In the genomic region with DNA sequence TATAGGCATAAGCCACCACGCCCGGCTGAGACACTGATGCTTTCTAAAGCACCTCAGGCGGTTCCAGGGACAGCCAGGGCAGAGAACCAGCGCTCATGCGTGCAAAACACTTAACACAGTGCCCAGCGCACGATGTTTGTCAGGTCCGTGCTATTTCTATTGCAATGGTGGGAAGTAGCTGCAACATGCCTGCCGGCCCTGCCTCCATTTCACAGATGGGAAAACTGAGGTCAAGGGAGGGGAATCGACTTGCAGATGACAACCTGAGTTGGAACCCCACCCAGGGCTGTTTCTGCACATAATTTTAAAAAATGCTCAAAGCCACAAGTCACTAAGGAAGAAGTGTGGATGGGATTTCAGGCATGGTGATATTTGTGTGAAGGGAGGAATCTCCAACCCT, we compare ENCODE assay signal across 21 cellular contexts. TPM values are rescaled to one million over a fixed set of nuclear protein-coding genes. Genes with fewer than 3 reads are reported as not detected.
A peak's percentile ranks its signal among the peaks of the same experiment; 100 is the strongest.
DNase-seq lines count a peak whose midpoint lies in the region; ATAC-seq and TF ChIP-seq lines count a peak whose summit lies in the region.
"Had no signal": no experiment of that assay in that cellular context is flagged by ENCODE, and none has a peak within 500 bp of the region (broad histone marks: within the 10 kb centered on the region; RNA-seq: fewer than 3 reads in every experiment).

No MANE protein-coding gene starts in this region.

- no peaks in the 10 kb centered on the region for H3K9me2 ChIP-seq in GM23248 (ENCODE audit: insufficient read depth)
- H3K9me2 ChIP-seq in PC-3 (replicated peaks; ENCODE audit: low read length): no peaks in the 10 kb centered on the region

- H3K27ac Mint-ChIP-seq in effector memory CD8-positive, alpha-beta T cell: no peak overlapping the region
- H3K27ac Mint-ChIP-seq: activated CD4-positive, alpha-beta T cell treated with anti-CD3 and anti-CD28 coated beads, Interleukin-2, amount 10 ng/mL, durations not matched to agents 7 days and 5 days; activated naive CD4-positive, alpha-beta T cell treated with anti-CD3 and anti-CD28 coated beads for 36 hours; CD4-positive, CD25-positive, alpha-beta regulatory T cell; dendritic cell treated with granulocyte-macrophage colony-stimulating factor and Interleukin-4, amounts not matched to agents 40 ng/mL and 50 ng/mL, for 4 days; immature natural killer cell had no signal

- H3K9ac ChIP-seq in GM23248: no peak overlapping the region
- no peak overlapping the region for H3K9ac ChIP-seq in PC-3 (ENCODE audit: low read length)
- H3K9ac ChIP-seq in fibroblast of lung (ENCODE audit: insufficient read depth, low read length): no peak overlapping the region

- TF ChIP-seq CTCF in PC-3 (conservative IDR thresholded peaks at IDR 0.05; ENCODE audit: low read depth, low read length): no peak
- TF ChIP-seq CTCF in fibroblast of lung (conservative IDR thresholded peaks at IDR 0.05 in 1 of 2, IDR thresholded peaks at IDR 0.05 in 1 of 2; ENCODE audit: low read depth in 1 of 2, low read length in 2 of 2): no peak
- no peak for TF ChIP-seq CTCF in sigmoid colon (IDR thresholded peaks at IDR 0.05)

- intact Hi-C loops in PC-3 (cut with micrococcal nuclease): loop anchor here (2.0 to 5.0 kb wide), 2 partner anchors 108 to 164 kb away; no protein-coding TSS in a partner anchor
- intact Hi-C loops in sigmoid colon (cut with DNase I): loop anchor here (5.0 kb wide), 2 partner anchors 53 to 653 kb away; a partner anchor contains a TSS

- H3K4me3 Mint-ChIP-seq in effector memory CD8-positive, alpha-beta T cell: no peak overlapping the region
- H3K4me3 Mint-ChIP-seq: activated CD4-positive, alpha-beta T cell treated with anti-CD3 and anti-CD28 coated beads, Interleukin-2, amount 10 ng/mL, durations not matched to agents 7 days and 5 days; activated naive CD4-positive, alpha-beta T cell treated with anti-CD3 and anti-CD28 coated beads for 36 hours; CD4-positive, CD25-positive, alpha-beta regulatory T cell; dendritic cell treated with granulocyte-macrophage colony-stimulating factor and Interleukin-4, amounts not matched to agents 40 ng/mL and 50 ng/mL, for 4 days; immature natural killer cell had no signal

- no peak for TF ChIP-seq EP300 in sigmoid colon (IDR thresholded peaks at IDR 0.05)

- H3K27ac ChIP-seq in GM23248 (no peak overlapping the region), PC-3 (ENCODE audit: low read length) (peak overlapping the region; percentile 18; the same call in 1 of the 2 replicates), fibroblast of lung (ENCODE audit: insufficient read depth, low read length) (no peak overlapping the region), sigmoid colon (no peak overlapping the region)
- H3K27ac ChIP-seq: heart right ventricle, pancreas, stomach, transverse colon, VCaP had no signal

- no peak for TF ChIP-seq POLR2A in sigmoid colon (IDR thresholded peaks at IDR 0.05)

- in situ Hi-C loops in GM23248 (cut with MboI): loop anchor here (5.0 kb wide), 1 partner anchor 148 kb away; no protein-coding TSS in a partner anchor

- H3K4me2 ChIP-seq in GM23248 (ENCODE audit: unreplicated experiment) (peak overlapping the region; percentile 59), PC-3 (ENCODE audit: low read length) (peak overlapping the region; percentile 58), fibroblast of lung (ENCODE audit: extremely low read depth, insufficient read depth, low read length) (peak overlapping the region; percentile 38)

- H3F3A ChIP-seq in GM23248 (ENCODE audit: insufficient read depth) (peaks cover 12% of the 10 kb centered on the region), PC-3 (ENCODE audit: low read length, unreplicated experiment) (no peaks in the 10 kb centered on the region)

- no peaks in the 10 kb centered on the region for H3K9me3 ChIP-seq in GM23248 (ENCODE audit: low read depth)
- H3K9me3 ChIP-seq in PC-3 (ENCODE audit: low read length): no peaks in the 10 kb centered on the region
- no peaks in the 10 kb centered on the region for H3K9me3 ChIP-seq in fibroblast of lung (ENCODE audit: control insufficient read depth, insufficient read depth, low read depth, low read length)
- no peaks in the 10 kb centered on the region for H3K9me3 ChIP-seq in sigmoid colon
- H3K9me3 ChIP-seq: heart right ventricle, pancreas, right atrium auricular region, stomach, transverse colon had no signal

- H3K4me3 ChIP-seq in GM23248 (no peak overlapping the region), PC-3 (ENCODE audit: low read length) (peak overlapping the region; percentile 14; the same call in 1 of the 2 replicates), fibroblast of lung (replicated peaks in 1 of 4; ENCODE audit: control extremely low read depth in 1 of 4, insufficient read depth in 1 of 4, low read depth in 3 of 4, low read length in 4 of 4) (no peak overlapping the region), sigmoid colon (no peak overlapping the region)
- H3K4me3 ChIP-seq: heart right ventricle, pancreas, right atrium auricular region, stomach, transverse colon had no signal

- CTCF ChIA-PET in PC-3 (lab: Charles Lee): interaction anchor here (0.8 to 2.3 kb wide), 10 partner anchors 19 to 226 kb away, joined by 3 to 26 read pairs (median 5); no protein-coding TSS in a partner anchor

- H3K27me3 Mint-ChIP-seq in effector memory CD8-positive, alpha-beta T cell: peaks cover 5 to 24% of the 10 kb centered on the region in 2 donors

- no peaks in the 10 kb centered on the region for H3K36me3 Mint-ChIP-seq in effector memory CD8-positive, alpha-beta T cell (ENCODE audit: insufficient read depth)
- H3K36me3 Mint-ChIP-seq: CD4-positive, CD25-positive, alpha-beta regulatory T cell; immature natural killer cell; naive thymus-derived CD4-positive, alpha-beta T cell had no signal

- no peak overlapping the region for H2AFZ ChIP-seq in GM23248
- H2AFZ ChIP-seq in PC-3 (ENCODE audit: low read length): peak overlapping the region; percentile 33; the same call in 1 of the 2 replicates
- H2AFZ ChIP-seq in fibroblast of lung (ENCODE audit: low read length): no peak overlapping the region

- WGBS in GM23248 (ENCODE audit: low coverage in 1 of 2, low lambda C conversion rate in 2 of 2, missing lambda C conversion rate in 2 of 2), 2 experiments: 97 to 98% methylated on average over 10 of the region's 10 CpGs
- 73 to 81% methylated on average over 10 of the region's 10 CpGs for WGBS in sigmoid colon, 2 donors

- H3K4me1 Mint-ChIP-seq in effector memory CD8-positive, alpha-beta T cell (ENCODE audit: low read depth in 2 of 2): peaks cover 6% of the 10 kb centered on the region in 2 donors

- no TSS peak for BruUV-seq in PC-3 (replicated peaks; lab: Mats Ljungman, UMichigan)

- DNase-seq in GM23248: no peak
- DNase-seq in PC-3: no peak
- DNase-seq in fibroblast of lung (ENCODE audit: low read depth in 2 of 2): no peak
- peak; percentile 27 for DNase-seq in sigmoid colon
- DNase-seq in effector memory CD8-positive, alpha-beta T cell: no peak
- no peak for DNase-seq in iPS-NIHi7 (ENCODE audit: extremely low spot score)
- DNase-seq in NCI-H524 (lab: John Stamatoyannopoulos, UW): no peak
- no peak for DNase-seq in NCI-H146 (lab: John Stamatoyannopoulos, UW)
- DNase-seq: DMS 273 treated with DMSO at 0.1 percent for 48 hours had no signal

- H3K79me2 ChIP-seq in GM23248 (ENCODE audit: insufficient read depth): no peaks in the 10 kb centered on the region
- peaks cover 15% of the 10 kb centered on the region; the same call in 1 of the 2 replicates for H3K79me2 ChIP-seq in PC-3 (ENCODE audit: low read length)
- H3K79me2 ChIP-seq in fibroblast of lung (ENCODE audit: control insufficient read depth, insufficient read depth, low read length): no peaks in the 10 kb centered on the region

- H3K36me3 ChIP-seq in GM23248 (ENCODE audit: low read depth): no peaks in the 10 kb centered on the region
- H3K36me3 ChIP-seq in PC-3 (ENCODE audit: low read depth, low read length): no peaks in the 10 kb centered on the region
- H3K36me3 ChIP-seq in fibroblast of lung (ENCODE audit: control insufficient read depth, insufficient read depth, low read length): no peaks in the 10 kb centered on the region
- H3K36me3 ChIP-seq in sigmoid colon: peaks cover 0 to 7% (median 0%) of the 10 kb centered on the region in 4 donors
- H3K36me3 ChIP-seq: pancreas, right atrium auricular region, transverse colon had no signal

- no peak for ATAC-seq in PC-3
- ATAC-seq in effector memory CD8-positive, alpha-beta T cell (replicated peaks): no peak

- H3K4me1 ChIP-seq in GM23248 (ENCODE audit: insufficient read depth) (peaks cover 25% of the 10 kb centered on the region), PC-3 (ENCODE audit: insufficient read depth, low read length) (peaks cover 36% of the 10 kb centered on the region), fibroblast of lung (ENCODE audit: control insufficient read depth, extremely low read depth, insufficient read depth, low read length) (peaks cover 22% of the 10 kb centered on the region), sigmoid colon (peaks cover 0 to 22% (median 8%) of the 10 kb centered on the region in 4 donors)
- H3K4me1 ChIP-seq: pancreas, transverse colon had no signal

- H4K20me1 ChIP-seq in GM23248 (ENCODE audit: insufficient read depth): no peaks in the 10 kb centered on the region
- H4K20me1 ChIP-seq in PC-3 (ENCODE audit: low read length): no peaks in the 10 kb centered on the region
- no peaks in the 10 kb centered on the region for H4K20me1 ChIP-seq in fibroblast of lung (ENCODE audit: control insufficient read depth, extremely low read depth, insufficient read depth, low read length)

- H3K27me3 ChIP-seq in GM23248 (replicated peaks; ENCODE audit: insufficient read depth): no peaks in the 10 kb centered on the region
- H3K27me3 ChIP-seq in PC-3 (ENCODE audit: low read length): no peaks in the 10 kb centered on the region
- H3K27me3 ChIP-seq in fibroblast of lung (ENCODE audit: control insufficient read depth, insufficient read depth, low read length): no peaks in the 10 kb centered on the region
- H3K27me3 ChIP-seq in sigmoid colon: no peaks in the 10 kb centered on the region
- H3K27me3 ChIP-seq: heart right ventricle, pancreas, right atrium auricular region, stomach, transverse colon had no signal

- POLR2A ChIA-PET in PC-3 (lab: Charles Lee; ENCODE audit: unreplicated experiment): no interaction called here

- H3K9me3 Mint-ChIP-seq in effector memory CD8-positive, alpha-beta T cell: no peaks in the 10 kb centered on the region
- H3K9me3 Mint-ChIP-seq: activated CD4-positive, alpha-beta T cell treated with anti-CD3 and anti-CD28 coated beads, Interleukin-2, amount 10 ng/mL, durations not matched to agents 7 days and 5 days; activated naive CD4-positive, alpha-beta T cell treated with anti-CD3 and anti-CD28 coated beads for 36 hours; dendritic cell treated with granulocyte-macrophage colony-stimulating factor and Interleukin-4, amounts not matched to agents 40 ng/mL and 50 ng/mL, for 4 days; naive thymus-derived CD4-positive, alpha-beta T cell had no signal

RNA-seq across cellular contexts. Expression of a gene that starts 39.9 kb away (rescaled TPM):
- 2.8 and 5.1 TPM in 2 replicates for total RNA-seq in GM23248 (2014; rRNA removed; shearing (Covaris generic))
- 3.6 and 4.0 TPM in 2 replicates for polyA plus RNA-seq in GM23248 (2016; fragmentation: Nextera tagmentation; extraction: Ambion mirVana)
- 0.44 and 0.86 TPM in 2 replicates for total RNA-seq in PC-3 (2014; rRNA removed)
- 2.8 and 3.1 TPM in 2 replicates for total RNA-seq in fibroblast of lung
- polyA plus RNA-seq in fibroblast of lung: 0.60 and 1.4 TPM in 2 replicates
- polyA plus RNA-seq in fibroblast of lung (2012): 1.2 and 2.8 TPM in 2 replicates
- polyA minus RNA-seq in fibroblast of lung (ENCODE audit: low replicate concordance): 1.9 and 5.5 TPM in 2 replicates
- 10 to 100 TPM in 3 of 4 donors, 1 to 10 TPM in 1; 9.2 to 39.1 (median 17.1) TPM for total RNA-seq in sigmoid colon
- 1 to 10 TPM in 2 of 3 donors, not detected in 1; 1.2 to 6.4 TPM for polyA plus RNA-seq in sigmoid colon
- total RNA-seq: activated CD4-positive, alpha-beta T cell treated with anti-CD3 and anti-CD28 coated beads, Interleukin-2, amount 10 ng/mL, durations not matched to agents 7 days and 5 days; activated naive CD4-positive, alpha-beta T cell treated with anti-CD3 and anti-CD28 coated beads for 36 hours; CD4-positive, CD25-positive, alpha-beta regulatory T cell; naive thymus-derived CD4-positive, alpha-beta T cell had no signal
- polyA plus RNA-seq: CD4-positive, CD25-positive, alpha-beta regulatory T cell; immature natural killer cell; naive thymus-derived CD4-positive, alpha-beta T cell had no signal

RNA-seq across cellular contexts. Expression of a gene that starts 55.5 kb away (rescaled TPM):
- 311 and 339 TPM in 2 replicates for total RNA-seq in GM23248 (2014; rRNA removed; shearing (Covaris generic))
- 254 and 269 TPM in 2 replicates for polyA plus RNA-seq in GM23248 (2016; fragmentation: Nextera tagmentation; extraction: Ambion mirVana)
- total RNA-seq in PC-3 (2014; rRNA removed): 583 and 773 TPM in 2 replicates
- 58.6 and 103 TPM in 2 replicates for total RNA-seq in fibroblast of lung
- polyA plus RNA-seq in fibroblast of lung: 129 and 238 TPM in 2 replicates
- polyA plus RNA-seq in fibroblast of lung (2012): 135 and 254 TPM in 2 replicates
- polyA minus RNA-seq in fibroblast of lung (ENCODE audit: low replicate concordance): 160 and 334 TPM in 2 replicates
- total RNA-seq in sigmoid colon: 100 to 1,000 TPM in 2 of 4 donors, 10 to 100 TPM in 2; 14.8 to 104 (median 60.7) TPM
- 10 to 100 TPM in 1 of 3 donors, 1 to 10 TPM in 2; 6.5 to 71.1 (median 7.2) TPM for polyA plus RNA-seq in sigmoid colon
- total RNA-seq: activated naive CD4-positive, alpha-beta T cell treated with anti-CD3 and anti-CD28 coated beads for 36 hours; CD4-positive, CD25-positive, alpha-beta regulatory T cell had no signal
- polyA plus RNA-seq: immature natural killer cell; naive thymus-derived CD4-positive, alpha-beta T cell had no signal
